In the genomic region with DNA sequence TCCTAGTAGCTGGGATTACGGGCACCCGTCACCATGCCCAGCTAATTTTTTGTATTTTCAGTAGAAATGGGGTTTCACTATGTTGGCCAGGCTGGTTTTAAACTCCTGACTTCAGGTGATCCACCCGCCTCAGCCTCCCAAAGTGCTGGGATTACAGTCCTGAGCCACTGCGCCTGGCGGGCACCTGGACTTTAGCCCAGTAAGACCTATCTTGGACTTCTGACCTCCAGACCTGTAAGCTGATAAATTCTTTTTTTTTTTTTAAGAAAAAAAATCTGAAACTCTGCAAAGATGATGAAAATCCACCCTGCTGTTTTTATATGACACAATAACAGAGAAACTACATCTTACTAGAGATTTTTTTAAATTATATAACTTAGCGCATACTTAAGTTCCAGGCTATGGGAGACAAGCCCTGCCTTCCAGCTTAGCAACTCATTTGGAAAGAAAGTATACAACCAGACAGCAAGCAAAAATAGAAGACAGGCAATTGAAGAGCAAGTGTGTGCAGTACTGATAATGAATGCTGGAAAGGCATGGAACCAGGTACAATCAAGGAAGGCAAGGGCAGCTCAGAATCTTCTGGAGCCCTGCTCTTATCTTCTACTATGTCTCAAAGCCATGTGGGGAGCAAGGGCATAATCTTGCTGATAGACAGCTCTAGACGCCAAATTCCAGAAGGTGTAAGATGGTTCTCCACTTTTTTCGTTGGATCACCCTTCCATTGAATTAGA, we compare ENCODE assay signal across 24 cellular contexts.
DNase-seq lines count a peak whose midpoint lies in the region; ATAC-seq, FAIRE-seq and TF ChIP-seq lines count a peak whose summit lies in the region.
"Had no signal": no experiment of that assay in that cellular context is flagged by ENCODE, and none has a peak within 500 bp of the region (broad histone marks: within the 10 kb centered on the region; RNA-seq: fewer than 3 reads in every experiment).

No MANE protein-coding gene starts in this region.

- no peak overlapping the region for H3K27ac ChIP-seq in BLaER1
- peak overlapping the region; percentile 17 for H3K27ac ChIP-seq in KOPT-K1 (ENCODE audit: low read depth, low read length, poor library complexity, severe bottlenecking)
- no peak overlapping the region for H3K27ac ChIP-seq in HepG2 (ENCODE audit: extremely low read length, insufficient read depth, low read length)
- H3K27ac ChIP-seq in small intestine (ENCODE audit: low read depth in 1 of 2, low read length in 1 of 2) = no peak overlapping the region
- H3K27ac ChIP-seq: BLaER1 treated with 17β-estradiol and CSF1 and Interleukin-3, amounts not matched to agents 10 nM and 100 nM; C4-2B had no signal

- no peak for DNase-seq in HepG2 (ENCODE audit: low spot score)
- peak; percentile 65 for DNase-seq in small intestine
- DNase-seq in HCEC 1CT = no peak
- no peak for DNase-seq in NCI-H774 (lab: John Stamatoyannopoulos, UW)
- no peak for DNase-seq in glomerular visceral epithelial cell (ENCODE audit: extremely low spot score)
- DNase-seq: 8988T; ACHN; BE2C; Caco-2; Calu3; CD4-positive, alpha-beta T cell; CD8-positive, alpha-beta T cell; DMS79 treated with DMSO at 0.1 percent for 48 hours; GF-D8 had no signal

- no TSS peak for BruUV-seq in HepG2 (replicated peaks; lab: Mats Ljungman, UMichigan)

- CTCF ChIA-PET in HepG2 (lab: Yijun Ruan, JAX; ENCODE audit: low intra/inter-chr PET ratio, low total read pairs) = no interaction called here

- H3K27me3 ChIP-seq in BLaER1 = no peaks in the 10 kb centered on the region
- H3K27me3 ChIP-seq in HepG2 (ENCODE audit: control insufficient read depth in 1 of 2, insufficient read depth in 2 of 2, low read length in 2 of 2) = peaks cover 4 to 18% of the 10 kb centered on the region in 2 experiments; a peak in 3 of 5 replicates
- H3K27me3 ChIP-seq in small intestine (ENCODE audit: control insufficient read depth in 2 of 2, insufficient read depth in 2 of 2, low read length in 2 of 2) = no peaks in the 10 kb centered on the region
- H3K27me3 ChIP-seq: BE2C; BLaER1 treated with 17β-estradiol and CSF1 and Interleukin-3, amounts not matched to agents 10 nM and 100 nM had no signal

- H3K4me3 ChIP-seq in BLaER1 (no peak overlapping the region), HepG2 (replicated peaks in 1 of 3; ENCODE audit: insufficient read depth in 1 of 3, low read depth in 2 of 3, low read length in 3 of 3) (no peak overlapping the region), small intestine (ENCODE audit: low read depth in 1 of 2, low read length in 2 of 2) (no peak overlapping the region)
- H3K4me3 ChIP-seq: BLaER1 treated with 17β-estradiol and CSF1 and Interleukin-3, amounts not matched to agents 10 nM and 100 nM had no signal

- POLR2A ChIA-PET in HepG2 (lab: Yijun Ruan, JAX) = no interaction called here

- intact Hi-C loops in HepG2 (cut with micrococcal nuclease; ENCODE audit: unreplicated experiment) = no loop called here

- H3K9me3 ChIP-seq in BLaER1 (no peaks in the 10 kb centered on the region; the same call in 1 of the 2 replicates), KOPT-K1 (ENCODE audit: insufficient read depth, low read length, poor library complexity, severe bottlenecking) (peaks cover 7% of the 10 kb centered on the region), HepG2 (ENCODE audit: low read length) (peaks cover 4% of the 10 kb centered on the region; the same call in 1 of the 2 replicates), small intestine (ENCODE audit: control insufficient read depth, low read depth) (no peaks in the 10 kb centered on the region)
- H3K9me3 ChIP-seq: BE2C, Caco-2 had no signal

- 42% methylated on average over 8 of the region's 8 CpGs for WGBS in HepG2 (ENCODE audit: low lambda C conversion rate)
- 46 to 85% (median 61%) methylated on average over 8 of the region's 8 CpGs for WGBS in small intestine, 3 donors

- H2AFZ ChIP-seq in HepG2 (ENCODE audit: low read length) = no peak overlapping the region

- no peak for ATAC-seq in HepG2
- ATAC-seq: CD8-positive, alpha-beta T cell had no signal

- TF ChIP-seq EP300 in HepG2 (IDR thresholded peaks at IDR 0.05; ENCODE audit: low read depth in 2 of 2, low read length in 2 of 2) (no peak), HepG2 (CRISPR knock-in tag; IDR thresholded peaks at IDR 0.05; ENCODE audit: borderline replicate concordance) (no peak)

- H3K4me1 ChIP-seq in BLaER1 = peaks cover 41% of the 10 kb centered on the region
- H3K4me1 ChIP-seq in HepG2 (ENCODE audit: insufficient read depth, low read length) = 0 out of 2 replicates have a peak, but pooled peaks cover 10% of the 10 kb centered on the region
- H3K4me1 ChIP-seq in small intestine (ENCODE audit: control insufficient read depth in 2 of 2, insufficient read depth in 1 of 2, low read depth in 1 of 2, low read length in 1 of 2) = peaks cover 0 to 3% of the 10 kb centered on the region in 2 donors
- H3K4me1 ChIP-seq: BE2C, Caco-2 had no signal

- no peak for TF ChIP-seq POLR2A in HepG2 (IDR thresholded peaks at IDR 0.05; ENCODE audit: insufficient read depth in 1 of 2, low read depth in 2 of 2, low read length in 2 of 2)

- H4K20me1 ChIP-seq in BLaER1 = no peaks in the 10 kb centered on the region
- no peaks in the 10 kb centered on the region for H4K20me1 ChIP-seq in HepG2 (ENCODE audit: insufficient read depth, low read length)
- H4K20me1 ChIP-seq: BLaER1 treated with 17β-estradiol and CSF1 and Interleukin-3, amounts not matched to agents 10 nM and 100 nM had no signal

- in situ Hi-C loops in HepG2 (cut with HindIII; ENCODE audit: extremely low pct_ligation_motif_present, low pct_unique_long_range_greater_than_20kb) = loop anchor here (25.0 kb wide), 3 partner anchors 1016 to 1391 kb away; a partner anchor contains a TSS

- FAIRE-seq in HepG2 (lab: Jason Lieb, UNC) (no peak), small intestine (lab: Jason Lieb, UNC) (no peak)
- FAIRE-seq: A204.1, D721Med, G401.6, GM12891, GM18507, GM19239 had no signal

- no peak for TF ChIP-seq CTCF in HepG2 (CRISPR knock-in tag; IDR thresholded peaks at IDR 0.05)

- H3K9ac ChIP-seq in BLaER1 (no peak overlapping the region), HepG2 (ENCODE audit: insufficient read depth, low read depth, low read length) (no peak overlapping the region)
- H3K9ac ChIP-seq: BLaER1 treated with 17β-estradiol and CSF1 and Interleukin-3, amounts not matched to agents 10 nM and 100 nM had no signal

- H3K79me2 ChIP-seq in HepG2 (ENCODE audit: insufficient read depth, low read length) = no peaks in the 10 kb centered on the region

- H3K4me2 ChIP-seq in BLaER1 = peak overlapping the region; percentile 49; the same call in 1 of the 2 replicates
- no peak overlapping the region for H3K4me2 ChIP-seq in HepG2 (ENCODE audit: low read depth, low read length)

- TF ChIP-seq RAD21 in HepG2 (CRISPR knock-in tag; IDR thresholded peaks at IDR 0.05) = no peak

- H3K36me3 ChIP-seq in BLaER1 (no peaks in the 10 kb centered on the region), KOPT-K1 (ENCODE audit: insufficient read depth, low read length) (no peaks in the 10 kb centered on the region), HepG2 (replicated peaks in 1 of 2; ENCODE audit: control insufficient read depth in 1 of 2, insufficient read depth in 2 of 2, low read length in 2 of 2) (no peaks in the 10 kb centered on the region), small intestine (ENCODE audit: control insufficient read depth in 2 of 2, insufficient read depth in 2 of 2, low read length in 2 of 2) (no peaks in the 10 kb centered on the region)
- H3K36me3 ChIP-seq: BE2C; BLaER1 treated with 17β-estradiol and CSF1 and Interleukin-3, amounts not matched to agents 10 nM and 100 nM had no signal

TF ChIP-seq in HepG2, 621 proteins besides CTCF, POLR2A, EP300 and RAD21:
- TF ChIP-seq, protein P1, sequence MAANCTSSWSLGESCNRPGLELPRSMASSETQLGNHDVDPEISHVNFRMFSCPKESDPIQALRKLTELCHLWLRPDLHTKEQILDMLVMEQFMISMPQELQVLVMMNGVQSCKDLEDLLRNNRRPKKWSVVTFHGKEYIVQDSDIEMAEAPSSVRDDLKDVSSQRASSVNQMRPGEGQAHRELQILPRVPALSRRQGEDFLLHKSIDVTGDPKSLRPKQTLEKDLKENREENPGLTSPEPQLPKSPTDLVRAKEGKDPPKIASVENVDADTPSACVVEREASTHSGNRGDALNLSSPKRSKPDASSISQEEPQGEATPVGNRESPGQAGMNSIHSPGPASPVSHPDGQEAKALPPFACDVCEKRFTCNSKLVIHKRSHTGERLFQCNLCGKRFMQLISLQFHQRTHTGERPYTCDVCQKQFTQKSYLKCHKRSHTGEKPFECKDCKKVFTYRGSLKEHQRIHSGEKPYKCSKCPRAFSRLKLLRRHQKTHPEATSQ (CRISPR knock-in tag; IDR thresholded peaks at IDR 0.05; ENCODE audit: borderline replicate concordance) = no peak
- TF ChIP-seq HNF4A (CRISPR knock-in tag; IDR thresholded peaks at IDR 0.05) = 0 out of 2 replicates have a peak, but pooled peaks have one; percentile 11
